8 cellular contexts compared by ENCODE assay signal in genomic region chr2:120867290-120868231, GRCh38.
A peak's percentile ranks its signal among the peaks of the same experiment; 100 is the strongest.
DNase-seq lines count a peak whose midpoint lies in the region; ATAC-seq and TF ChIP-seq lines count a peak whose summit lies in the region.

No MANE protein-coding gene starts in this region.

- peak overlapping the region; percentile 95 for H3K14ac ChIP-seq in IMR-90 (replicated peaks; ENCODE audit: low read depth, low read length)

- H3K27ac ChIP-seq in IMR-90 (ENCODE audit: insufficient read depth, low read length) (peak overlapping the region; percentile 83), colonic mucosa (peak overlapping the region; percentile 66)

- TF ChIP-seq CTCF in IMR-90 (conservative IDR thresholded peaks at IDR 0.05; ENCODE audit: low read depth, low read length) (0 out of 2 replicates have a peak, but pooled peaks have one; percentile 1), colonic mucosa (IDR thresholded peaks at IDR 0.05) (no peak)

- 2% methylated on average over 16 of the region's 54 CpGs; no CpG with 5 or more reads in 1 of the 2 experiments for WGBS in IMR-90 (ENCODE audit: extremely low coverage in 2 of 2, insufficient read length in 1 of 2), 2 experiments

- DNase-seq in IMR-90 (peak; percentile 77), colonic mucosa (peak; percentile 49), left kidney (ENCODE audit: low read depth, low spot score) (peak; percentile 92), superior temporal gyrus (ENCODE audit: extremely low spot score) (peak; percentile 34), RPMI8226 (no peak), DMS 273 (lab: John Stamatoyannopoulos, UW; ENCODE audit: unreplicated experiment) (no peak), immature natural killer cell (no peak)
- no peak for DNase-seq in NK-92 treated with Interleukin-12 subunit alpha and Interleukin-12 subunit beta, amount 100 ng/mL, for 24 hours (lab: John Stamatoyannopoulos, UW)

- peak overlapping the region; percentile 95 for H3K23ac ChIP-seq in IMR-90 (ENCODE audit: low read depth, low read length)

- peak overlapping the region; percentile 90 for H2AFZ ChIP-seq in IMR-90 (replicated peaks; ENCODE audit: low read length, poor library complexity)

- peak overlapping the region; percentile 84 for H2AK5ac ChIP-seq in IMR-90 (ENCODE audit: low read depth, low read length)

- H3K27ac Mint-ChIP-seq in immature natural killer cell, result no peak overlapping the region

- intact Hi-C loops in IMR-90 (cut with micrococcal nuclease) (loop anchor here (1.0 to 5.0 kb wide), 2 partner anchors 70 to 130 kb away; no protein-coding TSS in a partner anchor), colonic mucosa (cut with DNase I) (no loop called here)

- peak; percentile 83 for ATAC-seq in IMR-90 (ENCODE audit: low read depth)

- peak overlapping the region; percentile 25 for H3K18ac ChIP-seq in IMR-90 (ENCODE audit: low read depth, low read length)

- peak overlapping the region; percentile 45 for H3K9ac ChIP-seq in IMR-90 (ENCODE audit: low read depth, low read length)
- peak overlapping the region in 1 of 2 donors; percentile 35 for H3K9ac ChIP-seq in colonic mucosa (ENCODE audit: low read depth in 2 of 2, low read length in 2 of 2)

- no peaks in the 10 kb centered on the region for H3K9me3 ChIP-seq in IMR-90 (ENCODE audit: control insufficient read depth, insufficient read depth, low read length)
- H3K9me3 ChIP-seq in colonic mucosa, result no peaks in the 10 kb centered on the region

- H3K4me1 Mint-ChIP-seq in immature natural killer cell, result no peaks in the 10 kb centered on the region

- peaks cover 43% of the 10 kb centered on the region for H3K4me1 ChIP-seq in IMR-90 (ENCODE audit: control insufficient read depth, insufficient read depth, low read length)
- peaks cover 4% of the 10 kb centered on the region for H3K4me1 ChIP-seq in colonic mucosa

- H3K4me3 Mint-ChIP-seq in immature natural killer cell, result no peak overlapping the region

- H2BK15ac ChIP-seq in IMR-90 (ENCODE audit: low read depth, low read length), result peak overlapping the region; percentile 33; the same call in 1 of the 3 replicates

- H3K27me3 ChIP-seq in IMR-90 (ENCODE audit: control insufficient read depth, insufficient read depth, low read length) (no peaks in the 10 kb centered on the region), colonic mucosa (peaks cover 15% of the 10 kb centered on the region)

- peak overlapping the region; percentile 82 for H3K4me2 ChIP-seq in IMR-90 (ENCODE audit: low read depth, low read length)

- peak overlapping the region; percentile 16; the same call in 1 of the 2 replicates for H4K5ac ChIP-seq in IMR-90 (ENCODE audit: low read depth, low read length)

- H2BK120ac ChIP-seq in IMR-90 (ENCODE audit: low read depth, low read length), result peak overlapping the region; percentile 76

- peak overlapping the region; percentile 42 to 73; a peak in 3 of 4 replicates for H4K8ac ChIP-seq in IMR-90 (ENCODE audit: low read depth in 2 of 2, low read length in 2 of 2)

- H3K4ac ChIP-seq in IMR-90 (ENCODE audit: low read depth, low read length), result peak overlapping the region; percentile 90

- no peaks in the 10 kb centered on the region for H3K36me3 Mint-ChIP-seq in immature natural killer cell

- H3K27me3 Mint-ChIP-seq in immature natural killer cell (ENCODE audit: low read depth in 3 of 3), result peaks cover 4 to 7% (median 5%) of the 10 kb centered on the region in 3 donors

- POLR2A ChIA-PET in IMR-90 (lab: Charles Lee; ENCODE audit: unreplicated experiment), result interaction anchor here (0.5 kb wide), 1 partner anchor 17 kb away, joined by 3 read pairs; no protein-coding TSS in a partner anchor

- in situ Hi-C loops in IMR-90 (cut with MboI; ENCODE audit: low sequenced_read_pairs), result no loop called here

- CTCF ChIA-PET in IMR-90 (lab: Yijun Ruan, JAX), result interaction anchor here (1.6 kb wide), 1 partner anchor 172 kb away, joined by 8 read pairs; no protein-coding TSS in a partner anchor

- H2BK5ac ChIP-seq in IMR-90 (ENCODE audit: low read depth, low read length, poor library complexity, severe bottlenecking), result peak overlapping the region; percentile 85

- peaks cover 2% of the 10 kb centered on the region for H3K36me3 ChIP-seq in IMR-90 (ENCODE audit: control insufficient read depth, insufficient read depth, low read length)
- no peaks in the 10 kb centered on the region for H3K36me3 ChIP-seq in colonic mucosa

- peak overlapping the region; percentile 95 for H3K56ac ChIP-seq in IMR-90 (ENCODE audit: extremely low read depth, insufficient read depth, low read length)

- no peaks in the 10 kb centered on the region for H3K9me3 Mint-ChIP-seq in immature natural killer cell

- H3K79me1 ChIP-seq in IMR-90 (ENCODE audit: low read depth in 1 of 2, low read length in 2 of 2), result peaks cover 53 to 95% of the 10 kb centered on the region in 2 experiments

- H4K91ac ChIP-seq in IMR-90 (ENCODE audit: insufficient read depth, low read depth, low read length), result peak overlapping the region; percentile 84

- H2BK20ac ChIP-seq in IMR-90 (ENCODE audit: low read depth, low read length), result no peak overlapping the region; the same call in none of the 2 replicates

- peaks cover 59% of the 10 kb centered on the region for H3K9me1 ChIP-seq in IMR-90 (ENCODE audit: insufficient read depth, low read length)

- no TSS peak for BruUV-seq in IMR-90 (replicated peaks; lab: Mats Ljungman, UMichigan)

- peak; percentile 62 for TF ChIP-seq POLR2A in IMR-90 (IDR thresholded peaks at IDR 0.05; ENCODE audit: low read depth, low read length)

- dilution Hi-C loops in IMR-90 (cut with HindIII; ENCODE audit: low sequenced_read_pairs, unreplicated experiment), result no loop called here

- H4K20me1 ChIP-seq in IMR-90 (ENCODE audit: insufficient read depth, low read length), result peaks cover 80% of the 10 kb centered on the region

- H3K4me3 ChIP-seq in IMR-90 (ENCODE audit: insufficient read depth, low read depth, low read length), result peak overlapping the region; percentile 29
- H3K4me3 ChIP-seq in colonic mucosa, result peak overlapping the region; percentile 7

- peak; percentile 11; the same call in 1 of the 2 replicates for TF ChIP-seq RAD21 in IMR-90 (IDR thresholded peaks at IDR 0.05; ENCODE audit: low read length)

- peak overlapping the region; percentile 94 for H2AK9ac ChIP-seq in IMR-90 (replicated peaks; ENCODE audit: low read depth, low read length, poor library complexity)

TF ChIP-seq in IMR-90, 13 proteins besides CTCF, POLR2A, EP300 and RAD21:
- no peak for TF ChIP-seq MAFK (IDR thresholded peaks at IDR 0.05; ENCODE audit: low read depth, low read length)
- TF ChIP-seq USF2 (IDR thresholded peaks at IDR 0.05; ENCODE audit: low read depth, low read length), result no peak
- no peak for TF ChIP-seq CHD1 (IDR thresholded peaks at IDR 0.05; ENCODE audit: low read depth, low read length)
- no peak for TF ChIP-seq ELK1 (IDR thresholded peaks at IDR 0.05; ENCODE audit: borderline replicate concordance, low read depth, low read length)
- TF ChIP-seq BHLHE40 (IDR thresholded peaks at IDR 0.05; ENCODE audit: low read depth, low read length), result 0 out of 2 replicates have a peak, but pooled peaks have one; percentile 4
- TF ChIP-seq RCOR1 (IDR thresholded peaks at IDR 0.05; ENCODE audit: insufficient replicate concordance, low read length), result no peak
- peak; percentile 75 for TF ChIP-seq MAZ (IDR thresholded peaks at IDR 0.05; ENCODE audit: borderline replicate concordance, low read depth, low read length)
- TF ChIP-seq NFE2L2 (IDR thresholded peaks at IDR 0.05; ENCODE audit: low read depth, low read length), result no peak
- no peak for TF ChIP-seq SMC3 (IDR thresholded peaks at IDR 0.05; ENCODE audit: low read depth, low read length)
- TF ChIP-seq MXI1 (IDR thresholded peaks at IDR 0.05; ENCODE audit: borderline replicate concordance, low read depth, low read length), result peak; percentile 73; the same call in 1 of the 2 replicates
- no peak for TF ChIP-seq CEBPB (IDR thresholded peaks at IDR 0.05; ENCODE audit: low read depth, low read length)
- TF ChIP-seq RFX5 (IDR thresholded peaks at IDR 0.05; ENCODE audit: low read depth, low read length), result no peak
- peak; percentile 27; the same call in 1 of the 2 replicates for TF ChIP-seq FOS (IDR thresholded peaks at IDR 0.05; ENCODE audit: low read depth, low read length)

Comparison
In these comparisons a context has a peak if more than half of its experiments do, and no peak if none do; other contexts are left out.
1. DNase-seq: peak in IMR-90 (single experiment), colonic mucosa (single experiment), left kidney (single experiment) and superior temporal gyrus (single experiment); none in NK-92 treated with Interleukin-12 subunit alpha and Interleukin-12 subunit beta, amount 100 ng/mL, for 24 hours (single experiment), RPMI8226 (single experiment), DMS 273 (single experiment) and immature natural killer cell (0 of 3).